ENCODE assay signal across 23 cellular contexts in the genomic region with DNA sequence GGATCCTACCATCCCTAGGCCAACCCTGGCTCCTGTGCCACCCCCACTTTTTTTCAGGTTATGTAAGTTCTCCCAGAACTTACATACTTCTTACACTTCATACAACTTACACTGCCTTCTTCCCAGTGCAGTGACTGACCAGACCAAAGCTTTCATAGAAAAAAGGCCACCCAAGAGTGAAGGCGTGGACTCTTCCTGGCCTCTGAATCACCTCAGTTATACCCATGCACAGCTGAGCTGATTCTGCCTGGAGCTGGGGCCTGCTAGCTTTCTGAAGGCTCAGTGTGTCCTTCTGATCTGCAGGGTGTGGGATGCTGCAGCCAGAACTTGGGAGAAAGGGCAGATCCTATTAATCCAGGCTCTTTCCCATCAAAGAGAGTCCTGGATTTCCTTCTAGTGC.
DNase-seq lines count a peak whose midpoint lies in the region; ATAC-seq, FAIRE-seq and TF ChIP-seq lines count a peak whose summit lies in the region.
"Had no signal": no experiment of that assay in that cellular context is flagged by ENCODE, and none has a peak within 500 bp of the region (broad histone marks: within the 10 kb centered on the region; RNA-seq: fewer than 3 reads in every experiment).

No MANE protein-coding gene starts in this region.

- no peak overlapping the region for H3K4me3 Mint-ChIP-seq in activated T-cell treated with anti-CD3 and anti-CD28 coated beads, Interleukin-2, amount 50 U/mL, for 24 hours
- H3K4me3 Mint-ChIP-seq: HFFc6, IgD-negative memory B cell had no signal

- ATAC-seq in A549 (peak; percentile 41 to 48; a peak in 5 of 6 replicates), GM19397 (IDR thresholded peaks at IDR 0.05; ENCODE audit: unreplicated experiment) (no peak)
- ATAC-seq: SK-N-SH treated with all-trans-retinoic acid at 6 μM for 48 hours had no signal

- no peak for TF ChIP-seq RAD21 in A549 (conservative IDR thresholded peaks at IDR 0.05 in 1 of 2, IDR thresholded peaks at IDR 0.05 in 1 of 2)

- no peaks in the 10 kb centered on the region for H3K9me3 ChIP-seq in A549
- H3K9me3 ChIP-seq: BLaER1 treated with 17β-estradiol and CSF1 and Interleukin-3, amounts not matched to agents 10 nM and 100 nM had no signal

- CTCF ChIA-PET in A549 (lab: Yijun Ruan, JAX): no interaction called here

- no peak for FAIRE-seq in A549 (lab: Jason Lieb, UNC)
- FAIRE-seq: GM12891, GM18507, H1, HTR-8/SVneo had no signal

- peaks cover 5% of the 10 kb centered on the region for H3K27me3 Mint-ChIP-seq in activated T-cell treated with anti-CD3 and anti-CD28 coated beads, Interleukin-2, amount 50 U/mL, for 24 hours
- H3K27me3 Mint-ChIP-seq: IgD-negative memory B cell had no signal

- no peak for TF ChIP-seq POLR2A in A549 (IDR thresholded peaks at IDR 0.05; ENCODE audit: low read length)

- H3K4me1 Mint-ChIP-seq in activated T-cell treated with anti-CD3 and anti-CD28 coated beads, Interleukin-2, amount 50 U/mL, for 24 hours (ENCODE audit: low read depth): no peaks in the 10 kb centered on the region
- H3K4me1 Mint-ChIP-seq: IgD-negative memory B cell had no signal

- no peaks in the 10 kb centered on the region for H3K9me3 Mint-ChIP-seq in activated T-cell treated with anti-CD3 and anti-CD28 coated beads, Interleukin-2, amount 50 U/mL, for 24 hours
- H3K9me3 Mint-ChIP-seq: HFFc6, IgD-negative memory B cell had no signal

- peak overlapping the region; percentile 32 for H3K4me2 ChIP-seq in A549
- H3K4me2 ChIP-seq: BLaER1 treated with 17β-estradiol and CSF1 and Interleukin-3, amounts not matched to agents 10 nM and 100 nM had no signal

- 87% methylated on average over 1 of the region's 1 CpG for WGBS in A549 (ENCODE audit: missing lambda C conversion rate)

- TF ChIP-seq CTCF in A549 (IDR thresholded peaks at IDR 0.05) (no peak), foreskin fibroblast (IDR thresholded peaks at IDR 0.05; ENCODE audit: low read depth, low read length) (no peak)

- DNase-seq in A549 (ENCODE audit: low read depth in 1 of 2, low spot score in 1 of 2) (no peak), HT1080 (ENCODE audit: low read depth) (peak; percentile 12), amniotic epithelial cell (ENCODE audit: low read depth) (peak; percentile 32), foreskin fibroblast (peak; percentile 35 to 71), SIG-M5 treated with dmso at 0.1 percent for 504 hours (lab: John Stamatoyannopoulos, UW; ENCODE audit: unreplicated experiment) (no peak), SHP77 (lab: John Stamatoyannopoulos, UW) (no peak)
- DNase-seq in activated T-cell treated with anti-CD3 and anti-CD28 coated beads, Interleukin-2, amount 50 U/mL, for 24 hours: no peak
- DNase-seq: DMS 273 treated with DMSO at 0.1 percent for 48 hours, GF-D8, HFFc6, NCI-H1417, NCI-H2029 treated with DMSO at 0.1 percent for 48 hours, NCI-H510A treated with DMSO at 0.1 percent for 48 hours, NCI-H82 had no signal

- H3K4me1 ChIP-seq in A549: peaks cover 29% of the 10 kb centered on the region
- H3K4me1 ChIP-seq: BLaER1 treated with 17β-estradiol and CSF1 and Interleukin-3, amounts not matched to agents 10 nM and 100 nM had no signal

- H3K36me3 Mint-ChIP-seq in activated T-cell treated with anti-CD3 and anti-CD28 coated beads, Interleukin-2, amount 50 U/mL, for 24 hours (ENCODE audit: low read depth): no peaks in the 10 kb centered on the region
- H3K36me3 Mint-ChIP-seq: IgD-negative memory B cell had no signal

- H3K27ac Mint-ChIP-seq in activated T-cell treated with anti-CD3 and anti-CD28 coated beads, Interleukin-2, amount 50 U/mL, for 24 hours: no peak overlapping the region
- H3K27ac Mint-ChIP-seq: HFFc6 had no signal

- TF ChIP-seq EP300 in A549 (IDR thresholded peaks at IDR 0.05): no peak

- no peak overlapping the region for H3K4me3 ChIP-seq in A549
- H3K4me3 ChIP-seq in foreskin fibroblast (ENCODE audit: low read depth in 1 of 2, low read length in 2 of 2): no peak overlapping the region
- H3K4me3 ChIP-seq: BLaER1 treated with 17β-estradiol and CSF1 and Interleukin-3, amounts not matched to agents 10 nM and 100 nM had no signal

- POLR2A ChIA-PET in A549 (lab: Yijun Ruan, JAX): no interaction called here

- peak overlapping the region; percentile 29 to 39; a peak in 4 of 6 replicates for H3K27ac ChIP-seq in A549
- H3K27ac ChIP-seq: 22Rv1; BLaER1 treated with 17β-estradiol and CSF1 and Interleukin-3, amounts not matched to agents 10 nM and 100 nM had no signal

TF ChIP-seq in A549, 52 proteins besides CTCF, POLR2A, EP300 and RAD21:
- TF ChIP-seq SREBF2 (IDR thresholded peaks at IDR 0.05): no peak
- no peak for TF ChIP-seq HOXB13 (CRISPR knock-in tag; IDR thresholded peaks at IDR 0.05; ENCODE audit: low read depth)
- no peak for TF ChIP-seq MYC (IDR thresholded peaks at IDR 0.05; ENCODE audit: borderline replicate concordance, low read length)
- no peak for TF ChIP-seq POLR2AphosphoS2 (conservative IDR thresholded peaks at IDR 0.05; ENCODE audit: low read length)
- TF ChIP-seq, protein P1, sequence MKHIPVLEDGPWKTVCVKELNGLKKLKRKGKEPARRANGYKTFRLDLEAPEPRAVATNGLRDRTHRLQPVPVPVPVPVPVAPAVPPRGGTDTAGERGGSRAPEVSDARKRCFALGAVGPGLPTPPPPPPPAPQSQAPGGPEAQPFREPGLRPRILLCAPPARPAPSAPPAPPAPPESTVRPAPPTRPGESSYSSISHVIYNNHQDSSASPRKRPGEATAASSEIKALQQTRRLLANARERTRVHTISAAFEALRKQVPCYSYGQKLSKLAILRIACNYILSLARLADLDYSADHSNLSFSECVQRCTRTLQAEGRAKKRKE (CRISPR knock-in tag; IDR thresholded peaks at IDR 0.05; ENCODE audit: low read depth): no peak
- TF ChIP-seq TFCP2L1 (CRISPR knock-in tag; IDR thresholded peaks at IDR 0.05): no peak
- TF ChIP-seq FOSL2 (IDR thresholded peaks at IDR 0.05): no peak
- TF ChIP-seq FOSL2 (CRISPR knock-in tag; IDR thresholded peaks at IDR 0.05): no peak
- TF ChIP-seq NR3C1 (IDR thresholded peaks at IDR 0.05): no peak
- TF ChIP-seq SMC3 (IDR thresholded peaks at IDR 0.05): no peak
- TF ChIP-seq RFX5 (IDR thresholded peaks at IDR 0.05): no peak
- no peak for TF ChIP-seq HOXA7 (CRISPR knock-in tag; IDR thresholded peaks at IDR 0.05)
- no peak for TF ChIP-seq ZFP36 (IDR thresholded peaks at IDR 0.05; ENCODE audit: borderline replicate concordance, partially characterized antibody)
- no peak for TF ChIP-seq EHMT2 (IDR thresholded peaks at IDR 0.05; ENCODE audit: low read depth)
- TF ChIP-seq GATA3 (IDR thresholded peaks at IDR 0.05; ENCODE audit: borderline replicate concordance): no peak
- TF ChIP-seq NFE2L2 (conservative IDR thresholded peaks at IDR 0.05; ENCODE audit: low read length): no peak
- no peak for TF ChIP-seq PHF8 (IDR thresholded peaks at IDR 0.05; ENCODE audit: borderline replicate concordance, low read depth)
- TF ChIP-seq EHF (CRISPR knock-in tag; IDR thresholded peaks at IDR 0.05): no peak
- TF ChIP-seq HOXB5 (CRISPR knock-in tag; IDR thresholded peaks at IDR 0.05): no peak

Comparison
In these comparisons a context has a peak if more than half of its experiments do, and no peak if none do; other contexts are left out.
1. DNase-seq: peak in HT1080 (single experiment), amniotic epithelial cell (single experiment) and foreskin fibroblast (2 of 2); none in A549 (0 of 2), activated T-cell treated with anti-CD3 and anti-CD28 coated beads, Interleukin-2, amount 50 U/mL, for 24 hours (single experiment), SIG-M5 treated with dmso at 0.1 percent for 504 hours (single experiment) and SHP77 (0 of 2).